Comparison of ENCODE assay signal across 29 cellular contexts in the genomic region with DNA sequence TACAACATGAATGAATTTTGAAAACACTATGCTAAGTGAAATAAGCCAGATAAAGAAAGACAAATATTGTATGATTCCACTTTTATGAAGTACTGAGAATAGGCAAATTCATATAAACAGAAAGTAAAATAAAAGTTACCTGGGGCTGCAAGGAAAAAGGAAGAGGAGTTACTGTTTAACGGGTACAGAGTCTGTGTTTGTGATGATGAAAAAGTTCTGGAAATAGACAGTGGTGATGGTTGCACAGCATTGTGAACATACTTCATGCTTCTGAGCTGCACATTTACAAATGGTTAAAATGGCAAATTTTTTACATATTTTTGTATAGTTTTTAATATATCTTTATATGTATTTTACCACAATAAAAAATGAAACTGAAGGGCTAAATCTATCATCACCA.
"Had no signal": no experiment of that assay in that cellular context is flagged by ENCODE, and none has a peak within 500 bp of the region (broad histone marks: within the 10 kb centered on the region; RNA-seq: fewer than 3 reads in every experiment).

No MANE protein-coding gene starts in this region.

- H3K9me3 Mint-ChIP-seq: naive thymus-derived CD8-positive, alpha-beta T cell; nephron; neural crest cell; stimulated activated effector memory CD8-positive, alpha-beta T cell treated with anti-CD3 and anti-CD28 coated beads, Interleukin-12 subunit alpha, Interleukin-12 subunit beta, amount 100 ng/mL, for 72 hours; stimulated activated naive CD8-positive, alpha-beta T cell treated with anti-CD3 and anti-CD28 coated beads, Interleukin-15, Interleukin-2, amounts not matched to agents 100 ng/mL and 50 ng/mL, for 24 hours had no signal

- H3K27ac ChIP-seq: hepatocyte, lower lobe of right lung, pancreas, prostate gland, skin epidermis, suprapubic skin, thoracic aorta, tibial artery, upper lobe of right lung had no signal

- H3K27me3 ChIP-seq: hepatocyte, pancreas, suprapubic skin, tibial artery, upper lobe of right lung had no signal

- H3K4me2 ChIP-seq: hepatocyte had no signal

- H3K9me3 ChIP-seq: lower lobe of right lung, pancreas, prostate gland, suprapubic skin, thoracic aorta, tibial artery, upper lobe of right lung had no signal

- H3K27ac Mint-ChIP-seq: nephron; stimulated activated effector memory CD8-positive, alpha-beta T cell treated with anti-CD3 and anti-CD28 coated beads, Interleukin-12 subunit alpha, Interleukin-12 subunit beta, amount 100 ng/mL, for 72 hours; stimulated activated naive CD8-positive, alpha-beta T cell treated with anti-CD3 and anti-CD28 coated beads, Interleukin-15, Interleukin-2, amounts not matched to agents 100 ng/mL and 50 ng/mL, for 24 hours had no signal

- ATAC-seq: left ventricle myocardium superior; lower lobe of right lung; naive thymus-derived CD8-positive, alpha-beta T cell; pancreas; right cardiac atrium; sciatic nerve; stimulated activated effector memory CD8-positive, alpha-beta T cell treated with anti-CD3 and anti-CD28 coated beads, Interleukin-12 subunit alpha, Interleukin-12 subunit beta, amount 100 ng/mL, for 72 hours; upper lobe of right lung had no signal

- H2AFZ ChIP-seq: hepatocyte had no signal

- DNase-seq: islet precursor cell; left ventricle myocardium superior; lower lobe of right lung; mammary epithelial cell; mesenchymal stem cell; naive thymus-derived CD8-positive, alpha-beta T cell; nucleus accumbens; pancreas; posterior cingulate gyrus; retina; right cardiac atrium; stimulated activated CD4-positive, alpha-beta T cell treated with anti-CD3 and anti-CD28 coated beads, Interleukin-12 subunit alpha, Interleukin-12 subunit beta, amount 100 ng/mL, for 4 hours; stimulated activated CD4-positive, alpha-beta T cell treated with anti-CD3 and anti-CD28 coated beads, Interleukin-15, amount 100 ng/mL, for 24 hours; stimulated activated CD4-positive, alpha-beta T cell treated with anti-CD3 and anti-CD28 coated beads, Interleukin-4, amount 100 ng/mL, for 24 hours; stimulated activated naive CD4-positive, alpha-beta T cell; tibial artery; trophoblast cell; upper lobe of right lung had no signal

- H3K36me3 ChIP-seq: lower lobe of right lung, pancreas, prostate gland, suprapubic skin, thoracic aorta, tibial artery, upper lobe of right lung had no signal

- H3K4me3 Mint-ChIP-seq: nephron; neural crest cell; stimulated activated effector memory CD8-positive, alpha-beta T cell treated with anti-CD3 and anti-CD28 coated beads, Interleukin-12 subunit alpha, Interleukin-12 subunit beta, amount 100 ng/mL, for 72 hours; stimulated activated naive CD8-positive, alpha-beta T cell treated with anti-CD3 and anti-CD28 coated beads, Interleukin-15, Interleukin-2, amounts not matched to agents 100 ng/mL and 50 ng/mL, for 24 hours had no signal

- H3K27me3 Mint-ChIP-seq: naive thymus-derived CD8-positive, alpha-beta T cell; stimulated activated naive CD8-positive, alpha-beta T cell treated with anti-CD3 and anti-CD28 coated beads, Interleukin-15, Interleukin-2, amounts not matched to agents 100 ng/mL and 50 ng/mL, for 24 hours had no signal

- H3K36me3 Mint-ChIP-seq: naive thymus-derived CD8-positive, alpha-beta T cell; stimulated activated effector memory CD8-positive, alpha-beta T cell treated with anti-CD3 and anti-CD28 coated beads, Interleukin-12 subunit alpha, Interleukin-12 subunit beta, amount 100 ng/mL, for 72 hours had no signal

- FAIRE-seq: pancreas, urothelium cell line had no signal

- H3K4me1 ChIP-seq: lower lobe of right lung, prostate gland, suprapubic skin had no signal

- H3K4me3 ChIP-seq: hepatocyte, lower lobe of right lung, pancreas, prostate gland, skin epidermis, suprapubic skin, thoracic aorta, tibial artery, upper lobe of right lung had no signal
